In genomic region chr5:79108792-79109191, GRCh38 we compare ENCODE assay signal across 26 cellular contexts. TPM values are rescaled to one million over a fixed set of nuclear protein-coding genes. Genes with fewer than 3 reads are reported as not detected.
DNase-seq lines count a peak whose midpoint lies in the region; ATAC-seq, FAIRE-seq and TF ChIP-seq lines count a peak whose summit lies in the region.
"Had no signal": no experiment of that assay in that cellular context is flagged by ENCODE, and none has a peak within 500 bp of the region (broad histone marks: within the 10 kb centered on the region; RNA-seq: fewer than 3 reads in every experiment).

No MANE protein-coding gene starts in this region.

- no peak overlapping the region for H3K27ac Mint-ChIP-seq in CD8-positive, alpha-beta T cell
- H3K27ac Mint-ChIP-seq: CD14-positive monocyte; CD4-positive, alpha-beta memory T cell; CD4-positive, CD25-positive, alpha-beta regulatory T cell had no signal

- H3K9me3 ChIP-seq in HepG2 (ENCODE audit: low read length) (no peaks in the 10 kb centered on the region), right lobe of liver (no peaks in the 10 kb centered on the region)
- no peaks in the 10 kb centered on the region for H3K9me3 ChIP-seq in CD8-positive, alpha-beta T cell (ENCODE audit: low read length)
- H3K9me3 ChIP-seq: A549, BE2C, BLaER1, Caco-2 had no signal

- no peaks in the 10 kb centered on the region for H3K9me3 Mint-ChIP-seq in CD8-positive, alpha-beta T cell
- H3K9me3 Mint-ChIP-seq: CD4-positive, alpha-beta memory T cell had no signal

- TF ChIP-seq RAD21 in HepG2 (CRISPR knock-in tag; IDR thresholded peaks at IDR 0.05), result no peak

- 3% methylated on average over 8 of the region's 8 CpGs for WGBS in HepG2 (ENCODE audit: low lambda C conversion rate)
- WGBS in right lobe of liver (ENCODE audit: insufficient coverage, low coverage, low lambda C conversion rate, missing lambda C conversion rate), result 28% methylated on average over 5 of the region's 8 CpGs

- DNase-seq in HepG2 (ENCODE audit: low spot score) (peak; percentile 29), right lobe of liver (peak in 1 of 3 donors; percentile 65), HCEC 1CT (no peak), NCI-H128 (lab: John Stamatoyannopoulos, UW; ENCODE audit: unreplicated experiment) (no peak)
- DNase-seq in CD8-positive, alpha-beta T cell, result no peak
- DNase-seq: ACHN; BE2C; C1 segment of cervical spinal cord; Caco-2; Calu3; CD4-positive, alpha-beta memory T cell; CD4-positive, CD25-positive, alpha-beta regulatory T cell; DMS79 treated with DMSO at 0.1 percent for 48 hours; GF-D8 had no signal

- intact Hi-C loops in HepG2 (cut with micrococcal nuclease; ENCODE audit: unreplicated experiment), result no loop called here
- intact Hi-C loops in right lobe of liver (cut with DNase I), result no loop called here
- intact Hi-C loops in CD8-positive, alpha-beta T cell (cut with DNase I, micrococcal nuclease), result no loop called here

- H3K27me3 Mint-ChIP-seq in CD8-positive, alpha-beta T cell (ENCODE audit: low read depth), result peaks cover 42% of the 10 kb centered on the region

- H3K36me3 ChIP-seq in ACC112 (ENCODE audit: insufficient read depth, low read length), result no peaks in the 10 kb centered on the region
- no peaks in the 10 kb centered on the region for H3K36me3 ChIP-seq in HepG2 (replicated peaks in 1 of 2; ENCODE audit: control insufficient read depth in 1 of 2, insufficient read depth in 2 of 2, low read length in 2 of 2)
- no peaks in the 10 kb centered on the region for H3K36me3 ChIP-seq in right lobe of liver
- no peaks in the 10 kb centered on the region for H3K36me3 ChIP-seq in CD8-positive, alpha-beta T cell (ENCODE audit: insufficient read depth, low read length)
- H3K36me3 ChIP-seq: BE2C, BLaER1 had no signal

- TF ChIP-seq EP300 in HepG2 (IDR thresholded peaks at IDR 0.05; ENCODE audit: low read depth in 2 of 2, low read length in 2 of 2) (peak in 1 of 2 experiments; percentile 55; a peak in 1 of 4 replicates), HepG2 (CRISPR knock-in tag; IDR thresholded peaks at IDR 0.05; ENCODE audit: borderline replicate concordance) (no peak)

- no peaks in the 10 kb centered on the region for H4K20me1 ChIP-seq in HepG2 (ENCODE audit: insufficient read depth, low read length)
- H4K20me1 ChIP-seq: BLaER1 had no signal

- in situ Hi-C loops in HepG2 (cut with HindIII; ENCODE audit: extremely low pct_ligation_motif_present, low pct_unique_long_range_greater_than_20kb), result no loop called here

- TF ChIP-seq CTCF in VCaP (conservative IDR thresholded peaks at IDR 0.05) (no peak), HepG2 (CRISPR knock-in tag; IDR thresholded peaks at IDR 0.05) (0 out of 2 replicates have a peak, but pooled peaks have one; percentile 17), right lobe of liver (IDR thresholded peaks at IDR 0.05) (no peak)
- no peak for TF ChIP-seq CTCF in CD8-positive, alpha-beta T cell (IDR thresholded peaks at IDR 0.05)

- H3K36me3 Mint-ChIP-seq in CD8-positive, alpha-beta T cell, result no peaks in the 10 kb centered on the region
- H3K36me3 Mint-ChIP-seq: CD4-positive, alpha-beta memory T cell; CD4-positive, CD25-positive, alpha-beta regulatory T cell had no signal

- CTCF ChIA-PET in HepG2 (lab: Yijun Ruan, JAX; ENCODE audit: low intra/inter-chr PET ratio, low total read pairs), result interaction anchor here (3.1 kb wide), 1 partner anchor 84 kb away, joined by 17 read pairs; no protein-coding TSS in a partner anchor
- CTCF ChIA-PET in CD8-positive, alpha-beta T cell (lab: Charles Lee), result interaction anchor here (0.9 kb wide), 1 partner anchor 89 kb away, joined by 4 read pairs; no protein-coding TSS in a partner anchor

- peaks cover 29% of the 10 kb centered on the region for H3K27me3 ChIP-seq in ACC112 (ENCODE audit: insufficient read depth, low read length)
- peaks cover 0 to 15% of the 10 kb centered on the region in 2 experiments; a peak in 4 of 5 replicates for H3K27me3 ChIP-seq in HepG2 (ENCODE audit: control insufficient read depth in 1 of 2, insufficient read depth in 2 of 2, low read length in 2 of 2)
- no peaks in the 10 kb centered on the region for H3K27me3 ChIP-seq in right lobe of liver
- no peaks in the 10 kb centered on the region for H3K27me3 ChIP-seq in CD8-positive, alpha-beta T cell (ENCODE audit: insufficient read depth, low read length)
- H3K27me3 ChIP-seq: BLaER1 had no signal

- peak; percentile 55 for FAIRE-seq in HepG2 (lab: Jason Lieb, UNC)
- FAIRE-seq: A549, D721Med, G401.6, GM12891, GM19239 had no signal

- peaks cover 2% of the 10 kb centered on the region for H3K4me1 Mint-ChIP-seq in CD8-positive, alpha-beta T cell (ENCODE audit: low read depth)

- no peak overlapping the region for H3K27ac ChIP-seq in ACC112 (ENCODE audit: low read depth, low read length)
- H3K27ac ChIP-seq in VCaP, result peak overlapping the region; percentile 69
- H3K27ac ChIP-seq in HepG2 (ENCODE audit: extremely low read length, insufficient read depth, low read length), result peak overlapping the region; percentile 7
- peak overlapping the region in 2 of 3 donors; percentile 24 to 67 for H3K27ac ChIP-seq in right lobe of liver
- H3K27ac ChIP-seq in CD8-positive, alpha-beta T cell (ENCODE audit: low read depth, low read length), result no peak overlapping the region
- H3K27ac ChIP-seq: 22Rv1, A549, BLaER1 had no signal

- TF ChIP-seq POLR2A in HepG2 (IDR thresholded peaks at IDR 0.05; ENCODE audit: insufficient read depth in 1 of 2, low read depth in 2 of 2, low read length in 2 of 2) (no peak), right lobe of liver (IDR thresholded peaks at IDR 0.05) (no peak)

- H3K4me2 ChIP-seq in HepG2 (ENCODE audit: low read depth, low read length), result peak overlapping the region; percentile 75
- H3K4me2 ChIP-seq: A549, BLaER1 had no signal

- H3K4me1 ChIP-seq in ACC112 (ENCODE audit: control insufficient read depth, insufficient read depth, low read length, unreplicated experiment) (peaks cover 7% of the 10 kb centered on the region), HepG2 (ENCODE audit: insufficient read depth, low read length) (peaks cover 76% of the 10 kb centered on the region), right lobe of liver (peaks cover 0 to 42% (median 14%) of the 10 kb centered on the region in 4 donors)
- no peaks in the 10 kb centered on the region for H3K4me1 ChIP-seq in CD8-positive, alpha-beta T cell (ENCODE audit: insufficient read depth, low read length)
- H3K4me1 ChIP-seq: A549, BE2C, Caco-2 had no signal

- H3K4me3 ChIP-seq in ACC112 (ENCODE audit: low read depth, low read length) (no peak overlapping the region), HepG2 (replicated peaks in 1 of 3; ENCODE audit: insufficient read depth in 1 of 3, low read depth in 2 of 3, low read length in 3 of 3) (peak overlapping the region in 2 of 3 experiments; percentile 45 to 51; a peak in 3 of 6 replicates), right lobe of liver (no peak overlapping the region)
- H3K4me3 ChIP-seq in CD8-positive, alpha-beta T cell (ENCODE audit: low read depth, low read length), result no peak overlapping the region
- H3K4me3 ChIP-seq: A549, BLaER1 had no signal

- POLR2A ChIA-PET in HepG2 (lab: Yijun Ruan, JAX), result no interaction called here
- POLR2A ChIA-PET in CD8-positive, alpha-beta T cell (lab: Charles Lee), result no interaction called here

- no peaks in the 10 kb centered on the region for H3K79me2 ChIP-seq in ACC112 (ENCODE audit: control insufficient read depth, insufficient read depth, low read length, unreplicated experiment)
- H3K79me2 ChIP-seq in HepG2 (ENCODE audit: insufficient read depth, low read length), result no peaks in the 10 kb centered on the region

- no peak overlapping the region for H3K9ac ChIP-seq in HepG2 (ENCODE audit: insufficient read depth, low read depth, low read length)
- H3K9ac ChIP-seq: BLaER1 had no signal

- ATAC-seq in HepG2 (peak; percentile 10; the same call in 1 of the 3 replicates), right lobe of liver (peak in 3 of 4 donors; percentile 1 to 26 (median 5))
- ATAC-seq in CD8-positive, alpha-beta T cell, result no peak
- ATAC-seq: A549 had no signal

- BruUV-seq in HepG2 (replicated peaks; lab: Mats Ljungman, UMichigan), result no TSS peak

- H3K4me3 Mint-ChIP-seq in CD8-positive, alpha-beta T cell, result no peak overlapping the region
- H3K4me3 Mint-ChIP-seq: CD14-positive monocyte; CD4-positive, alpha-beta memory T cell; CD4-positive, CD25-positive, alpha-beta regulatory T cell had no signal

- peak overlapping the region; percentile 74 for H2AFZ ChIP-seq in ACC112 (ENCODE audit: low read length, unreplicated experiment)
- H2AFZ ChIP-seq in HepG2 (ENCODE audit: low read length), result no peak overlapping the region

RNA-seq across cellular contexts. Expression of gene BHMT, which starts 2.8 kb away (rescaled TPM):
- total RNA-seq in HepG2 (2016; rRNA removed; fragmentation: Illumina TruSeq; extraction: Trizol) (6.4 and 10.9 TPM in 2 replicates), right lobe of liver (100 to 1,000 TPM; 105 to 899 (median 225) TPM)
- total RNA-seq in HepG2 (2016; cell fraction: cytosol; rRNA removed; fragmentation: Illumina TruSeq; extraction: Trizol; ENCODE audit: low read depth), result 0.62 and 1.3 TPM in 2 replicates
- total RNA-seq in HepG2 (2016; cell fraction: insoluble cytoplasmic fraction; rRNA removed; fragmentation: Illumina TruSeq; extraction: Trizol), result 7.5 and 9.6 TPM in 2 replicates
- total RNA-seq in HepG2 (2016; cell fraction: membrane; rRNA removed; fragmentation: Illumina TruSeq; extraction: Trizol), result 1.8 and 2.3 TPM in 2 replicates
- total RNA-seq in HepG2 (2016; cell fraction: nucleus; rRNA removed; fragmentation: Illumina TruSeq; extraction: Trizol), result 3.3 and 3.5 TPM in 2 replicates
- 0.40 and 0.63 TPM in 2 replicates for polyA plus RNA-seq in HepG2 (2011; rRNA removed)
- 0.72 and 0.81 TPM in 2 replicates for polyA plus RNA-seq in HepG2 (2011; cell fraction: cytosol; rRNA removed)
- 1.0 and 1.3 TPM in 2 replicates for polyA plus RNA-seq in HepG2 (2011; cell fraction: nucleus; rRNA removed)
- polyA plus RNA-seq in HepG2 (2012), result 3.5 and 15.0 TPM in 2 replicates
- 0.29 and 0.47 TPM in 2 replicates for polyA plus RNA-seq in HepG2 (2016; cell fraction: cytosol; fragmentation: Illumina TruSeq; extraction: Trizol; ENCODE audit: low read depth)
- polyA plus RNA-seq in HepG2 (2016; cell fraction: insoluble cytoplasmic fraction; fragmentation: Illumina TruSeq; extraction: Trizol; ENCODE audit: low read depth), result 11.2 and 11.3 TPM in 2 replicates
- 1.3 and 1.5 TPM in 2 replicates for polyA plus RNA-seq in HepG2 (2016; cell fraction: membrane; fragmentation: Illumina TruSeq; extraction: Trizol; ENCODE audit: low read depth)
- 4.6 and 5.3 TPM in 2 replicates for polyA plus RNA-seq in HepG2 (2016; cell fraction: nucleus; fragmentation: Illumina TruSeq; extraction: Trizol; ENCODE audit: insufficient read depth, low read depth)
- polyA minus RNA-seq in HepG2 (2011; rRNA and poly(A)+ RNA removed; ENCODE audit: low replicate concordance), result 1.1 TPM in 1 of 2 replicates, not detected in the other
- polyA minus RNA-seq in HepG2 (2011; cell fraction: cytosol; rRNA and poly(A)+ RNA removed), result 1.1 and 1.4 TPM in 2 replicates
- polyA minus RNA-seq in HepG2 (2011; cell fraction: nucleus; rRNA and poly(A)+ RNA removed), result 1.3 and 3.9 TPM in 2 replicates
- not detected for total RNA-seq in CD8-positive, alpha-beta T cell
- total RNA-seq: A172; Caco-2; Calu3; CD4-positive, alpha-beta memory T cell; CD4-positive, CD25-positive, alpha-beta regulatory T cell had no signal
- polyA plus RNA-seq: A549; AG04450; CD14-positive monocyte; CD4-positive, alpha-beta memory T cell; CD4-positive, CD25-positive, alpha-beta regulatory T cell had no signal

RNA-seq across cellular contexts. Expression of gene BHMT2, which starts 39.2 kb away (rescaled TPM):
- total RNA-seq in HepG2 (2016; rRNA removed; fragmentation: Illumina TruSeq; extraction: Trizol) (18.8 and 24.1 TPM in 2 replicates), right lobe of liver (100 to 1,000 TPM; 206 to 392 (median 280) TPM)
- total RNA-seq in HepG2 (2016; cell fraction: cytosol; rRNA removed; fragmentation: Illumina TruSeq; extraction: Trizol; ENCODE audit: low read depth), result 3.8 and 4.2 TPM in 2 replicates
- total RNA-seq in HepG2 (2016; cell fraction: insoluble cytoplasmic fraction; rRNA removed; fragmentation: Illumina TruSeq; extraction: Trizol), result 20.1 and 22.9 TPM in 2 replicates
- total RNA-seq in HepG2 (2016; cell fraction: membrane; rRNA removed; fragmentation: Illumina TruSeq; extraction: Trizol), result 9.9 and 10.6 TPM in 2 replicates
- 12.4 and 16.0 TPM in 2 replicates for total RNA-seq in HepG2 (2016; cell fraction: nucleus; rRNA removed; fragmentation: Illumina TruSeq; extraction: Trizol)
- polyA plus RNA-seq in HepG2 (2011; rRNA removed), result 11.4 and 13.8 TPM in 2 replicates
- 7.9 and 9.3 TPM in 2 replicates for polyA plus RNA-seq in HepG2 (2011; cell fraction: cytosol; rRNA removed)
- 9.9 and 17.2 TPM in 2 replicates for polyA plus RNA-seq in HepG2 (2011; cell fraction: nucleus; rRNA removed)
- 17.3 and 29.7 TPM in 2 replicates for polyA plus RNA-seq in HepG2 (2012)
- 4.8 and 5.9 TPM in 2 replicates for polyA plus RNA-seq in HepG2 (2016; cell fraction: cytosol; fragmentation: Illumina TruSeq; extraction: Trizol; ENCODE audit: low read depth)
- 24.9 and 32.3 TPM in 2 replicates for polyA plus RNA-seq in HepG2 (2016; cell fraction: insoluble cytoplasmic fraction; fragmentation: Illumina TruSeq; extraction: Trizol; ENCODE audit: low read depth)
- polyA plus RNA-seq in HepG2 (2016; cell fraction: membrane; fragmentation: Illumina TruSeq; extraction: Trizol; ENCODE audit: low read depth), result 7.8 and 10.1 TPM in 2 replicates
- polyA plus RNA-seq in HepG2 (2016; cell fraction: nucleus; fragmentation: Illumina TruSeq; extraction: Trizol; ENCODE audit: insufficient read depth, low read depth), result 41.7 and 45.7 TPM in 2 replicates
- polyA minus RNA-seq in HepG2 (2011; rRNA and poly(A)+ RNA removed; ENCODE audit: low replicate concordance), result 8.8 TPM in 1 of 2 replicates, not detected in the other
- 3.7 and 5.3 TPM in 2 replicates for polyA minus RNA-seq in HepG2 (2011; cell fraction: cytosol; rRNA and poly(A)+ RNA removed)
- 18.4 and 18.5 TPM in 2 replicates for polyA minus RNA-seq in HepG2 (2011; cell fraction: nucleus; rRNA and poly(A)+ RNA removed)
- total RNA-seq in CD8-positive, alpha-beta T cell, result not detected
- total RNA-seq: A172; Caco-2; Calu3; CD4-positive, alpha-beta memory T cell; CD4-positive, CD25-positive, alpha-beta regulatory T cell had no signal
- polyA plus RNA-seq: A549; CD14-positive monocyte; CD4-positive, alpha-beta memory T cell; CD4-positive, CD25-positive, alpha-beta regulatory T cell had no signal

RNA-seq across cellular contexts. Expression of gene DMGDH, which starts 39.3 kb away (rescaled TPM):
- total RNA-seq in HepG2 (2016; rRNA removed; fragmentation: Illumina TruSeq; extraction: Trizol) (4.6 and 7.9 TPM in 2 replicates), right lobe of liver (100 to 1,000 TPM in 2 of 6 experiments, 10 to 100 TPM in 4; 55.7 to 128 (median 83.5) TPM)
- total RNA-seq in HepG2 (2016; cell fraction: cytosol; rRNA removed; fragmentation: Illumina TruSeq; extraction: Trizol; ENCODE audit: low read depth), result 2.6 and 5.4 TPM in 2 replicates
- 4.1 and 7.2 TPM in 2 replicates for total RNA-seq in HepG2 (2016; cell fraction: insoluble cytoplasmic fraction; rRNA removed; fragmentation: Illumina TruSeq; extraction: Trizol)
- total RNA-seq in HepG2 (2016; cell fraction: membrane; rRNA removed; fragmentation: Illumina TruSeq; extraction: Trizol), result 6.9 and 7.7 TPM in 2 replicates
- total RNA-seq in HepG2 (2016; cell fraction: nucleus; rRNA removed; fragmentation: Illumina TruSeq; extraction: Trizol), result 5.3 and 6.5 TPM in 2 replicates
- polyA plus RNA-seq in HepG2 (2011; rRNA removed), result 3.2 and 3.6 TPM in 2 replicates
- 2.2 and 3.7 TPM in 2 replicates for polyA plus RNA-seq in HepG2 (2011; cell fraction: cytosol; rRNA removed)
- polyA plus RNA-seq in HepG2 (2011; cell fraction: nucleus; rRNA removed), result 1.9 and 2.6 TPM in 2 replicates
- polyA plus RNA-seq in HepG2 (2012), result 3.9 and 8.5 TPM in 2 replicates
- polyA plus RNA-seq in HepG2 (2016; cell fraction: cytosol; fragmentation: Illumina TruSeq; extraction: Trizol; ENCODE audit: low read depth), result 1.9 and 2.1 TPM in 2 replicates
- 3.3 and 4.2 TPM in 2 replicates for polyA plus RNA-seq in HepG2 (2016; cell fraction: insoluble cytoplasmic fraction; fragmentation: Illumina TruSeq; extraction: Trizol; ENCODE audit: low read depth)
- 3.1 and 5.1 TPM in 2 replicates for polyA plus RNA-seq in HepG2 (2016; cell fraction: membrane; fragmentation: Illumina TruSeq; extraction: Trizol; ENCODE audit: low read depth)
- 3.9 and 4.6 TPM in 2 replicates for polyA plus RNA-seq in HepG2 (2016; cell fraction: nucleus; fragmentation: Illumina TruSeq; extraction: Trizol; ENCODE audit: insufficient read depth, low read depth)
- polyA minus RNA-seq in HepG2 (2011; rRNA and poly(A)+ RNA removed; ENCODE audit: low replicate concordance), result 0.35 and 2.7 TPM in 2 replicates
- 2.3 and 3.3 TPM in 2 replicates for polyA minus RNA-seq in HepG2 (2011; cell fraction: cytosol; rRNA and poly(A)+ RNA removed)
- 6.1 and 8.1 TPM in 2 replicates for polyA minus RNA-seq in HepG2 (2011; cell fraction: nucleus; rRNA and poly(A)+ RNA removed)
- under 1 TPM in 1 of 2 experiments, not detected in 1; 0.90 TPM for total RNA-seq in CD8-positive, alpha-beta T cell
- total RNA-seq: A172 had no signal
- polyA plus RNA-seq: CD14-positive monocyte had no signal

Comparison
In these comparisons a context has a peak if more than half of its experiments do, and no peak if none do; other contexts are left out.
1. H3K4me3 ChIP-seq: peak in HepG2 (2 of 3); none in ACC112 (single experiment), right lobe of liver (0 of 3) and CD8-positive, alpha-beta T cell (single experiment).
2. RNA of gene BHMT, which starts 2.8 kb away (total RNA-seq): 105 to 899 TPM in right lobe of liver; 0.62 to 10.9 TPM in HepG2 and not detected in CD8-positive, alpha-beta T cell; every median in the first group is over 4 times any median in the second.
3. H3K27ac ChIP-seq: peak in VCaP (single experiment), HepG2 (single experiment) and right lobe of liver (2 of 3); none in ACC112 (single experiment) and CD8-positive, alpha-beta T cell (single experiment).
4. RNA of gene BHMT2, which starts 39.2 kb away (total RNA-seq): 206 to 392 TPM in right lobe of liver and 3.8 to 24.1 TPM in HepG2; not detected in CD8-positive, alpha-beta T cell; every median in the first group is over 4 times any median in the second.